Comparison of ENCODE assay signal across 22 cellular contexts in genomic region chr4:144714166-144714565, GRCh38.
"Had no signal": no experiment of that assay in that cellular context is flagged by ENCODE, and none has a peak within 500 bp of the region (broad histone marks: within the 10 kb centered on the region; RNA-seq: fewer than 3 reads in every experiment).

No MANE protein-coding gene starts in this region.

- H3K9me3 ChIP-seq: ascending aorta, body of pancreas had no signal

- H3K36me3 ChIP-seq: ascending aorta had no signal

- H3K27ac ChIP-seq: ascending aorta, body of pancreas had no signal

- DNase-seq: activated CD4-positive, alpha-beta T cell treated with anti-CD3 and anti-CD28 coated beads for 48 hours; activated CD4-positive, alpha-beta T cell treated with anti-CD3 and anti-CD28 coated beads, Interleukin-2, amount 50 U/mL, for 4 hours; activated CD4-positive, CD25-positive, alpha-beta regulatory T cell treated with anti-CD3 and anti-CD28 coated beads, Interleukin-2, amount 50 U/mL, for 72 hours; activated CD8-positive, alpha-beta T cell treated with anti-CD3 and anti-CD28 coated beads, Interleukin-2, amount 10 ng/mL, durations not matched to agents 7 days and 5 days; activated effector memory CD4-positive, alpha-beta T cell treated with Interleukin-2 at 50 U/mL for 16 hours; activated naive CD4-positive, alpha-beta T cell; activated T-cell treated with anti-CD3 and anti-CD28 coated beads, Interleukin-2, amount 50 U/mL, for 24 hours; body of pancreas; NCI-H1048; NCI-H1417; NCI-H1694 treated with DMSO at 0.1 percent for 48 hours; NCI-H2029 treated with DMSO at 0.1 percent for 48 hours; NCI-H345; NCI-H510A; NCI-H526 treated with DMSO at 0.1 percent for 48 hours; NCI-H82; SHP77 treated with DMSO at 0.1 percent for 48 hours; T-helper 17 cell; T-helper 9 cell had no signal

- H3K4me1 ChIP-seq: ascending aorta had no signal

- ATAC-seq: activated CD8-positive, alpha-beta T cell treated with anti-CD3 and anti-CD28 coated beads, Interleukin-2, amount 10 ng/mL, durations not matched to agents 7 days and 5 days; body of pancreas; Panc1; T-helper 17 cell; WTC11 had no signal

- H3K27me3 ChIP-seq: ascending aorta, body of pancreas had no signal

- H3K4me3 ChIP-seq: ascending aorta, body of pancreas had no signal
